ENCODE assay signal across 21 cellular contexts in genomic region chr3:147672436-147672835, GRCh38.
A peak's percentile ranks its signal among the peaks of the same experiment; 100 is the strongest.
DNase-seq lines count a peak whose midpoint lies in the region; ATAC-seq and TF ChIP-seq lines count a peak whose summit lies in the region.
"Had no signal": no experiment of that assay in that cellular context is flagged by ENCODE, and none has a peak within 500 bp of the region (broad histone marks: within the 10 kb centered on the region; RNA-seq: fewer than 3 reads in every experiment).

No MANE protein-coding gene starts in this region.

- no peaks in the 10 kb centered on the region for H3F3A ChIP-seq in neural progenitor cell (ENCODE audit: low read depth)

- TF ChIP-seq CTCF in neural progenitor cell (IDR thresholded peaks at IDR 0.05) (no peak), vagina (IDR thresholded peaks at IDR 0.05) (no peak), GM10248 (IDR thresholded peaks at IDR 0.05; ENCODE audit: control extremely low read depth, extremely low read depth, low read depth, missing control alignments) (no peak)

- peak overlapping the region; percentile 89 for H3K27ac Mint-ChIP-seq in neural progenitor cell
- H3K27ac Mint-ChIP-seq: B cell; CD4-positive, CD25-positive, alpha-beta regulatory T cell; CD8-positive, alpha-beta T cell; GM23338; H9 had no signal

- H4K20me1 ChIP-seq in neural progenitor cell (ENCODE audit: low read depth) = no peaks in the 10 kb centered on the region
- H4K20me1 ChIP-seq: BLaER1 had no signal

- H3K4me1 ChIP-seq in neural progenitor cell (peaks cover 8% of the 10 kb centered on the region), vagina (no peaks in the 10 kb centered on the region)
- H3K4me1 ChIP-seq: BLaER1, Caco-2 had no signal

- H3K27me3 ChIP-seq in neural progenitor cell (no peaks in the 10 kb centered on the region), vagina (no peaks in the 10 kb centered on the region)
- H3K27me3 ChIP-seq: BLaER1 had no signal

- peak; percentile 96 for DNase-seq in G401 (ENCODE audit: low spot score)
- DNase-seq in NCI-H82 (lab: John Stamatoyannopoulos, UW) = peak; percentile 39
- peak; percentile 95 for DNase-seq in cerebellar cortex (ENCODE audit: low spot score)
- no peak for DNase-seq in neural progenitor cell (ENCODE audit: low spot score)
- no peak for DNase-seq in vagina (ENCODE audit: extremely low spot score in 2 of 2)
- DNase-seq in GM10248 (ENCODE audit: extremely low spot score) = no peak
- DNase-seq: Caco-2; CD4-positive, CD25-positive, alpha-beta regulatory T cell; CD8-positive, alpha-beta T cell; DMS153; DND-41; GDM1; H9 had no signal

- no peak overlapping the region for H3K27ac ChIP-seq in neural progenitor cell
- no peak overlapping the region for H3K27ac ChIP-seq in vagina
- H3K27ac ChIP-seq: 22Rv1, BLaER1, C4-2B had no signal

- no peak overlapping the region for H3K9ac ChIP-seq in neural progenitor cell
- H3K9ac ChIP-seq: BLaER1 had no signal

- no peak overlapping the region for H3K4me3 Mint-ChIP-seq in neural progenitor cell
- H3K4me3 Mint-ChIP-seq: B cell; CD4-positive, CD25-positive, alpha-beta regulatory T cell; CD8-positive, alpha-beta T cell; GM23338; H9 had no signal

- H3K79me2 ChIP-seq in neural progenitor cell (ENCODE audit: low read depth) = no peaks in the 10 kb centered on the region

- H3K27me3 Mint-ChIP-seq in neural progenitor cell (ENCODE audit: insufficient read depth, low read depth) = no peaks in the 10 kb centered on the region
- H3K27me3 Mint-ChIP-seq: B cell; CD4-positive, CD25-positive, alpha-beta regulatory T cell had no signal

- H3K36me3 Mint-ChIP-seq in neural progenitor cell = peaks cover 5% of the 10 kb centered on the region
- H3K36me3 Mint-ChIP-seq: CD4-positive, CD25-positive, alpha-beta regulatory T cell; CD8-positive, alpha-beta T cell had no signal

- no peak for TF ChIP-seq POLR2A in vagina (IDR thresholded peaks at IDR 0.05)

- no peak overlapping the region for H2AFZ ChIP-seq in neural progenitor cell (replicated peaks)
- H2AFZ ChIP-seq: GM23338 had no signal

- H3K9me3 ChIP-seq in neural progenitor cell (ENCODE audit: low read depth) = no peaks in the 10 kb centered on the region
- H3K9me3 ChIP-seq in vagina = no peaks in the 10 kb centered on the region
- H3K9me3 ChIP-seq: BLaER1, Caco-2 had no signal

- no peak overlapping the region for H3K4me2 ChIP-seq in neural progenitor cell
- H3K4me2 ChIP-seq: BLaER1, GM23338 had no signal

- peaks cover 5% of the 10 kb centered on the region for H3K9me3 Mint-ChIP-seq in neural progenitor cell
- H3K9me3 Mint-ChIP-seq: CD8-positive, alpha-beta T cell; GM23338; H9 had no signal

- POLR2A ChIA-PET in GM10248 (lab: Yijun Ruan, JAX) = no interaction called here

- CTCF ChIA-PET in GM10248 (lab: Yijun Ruan, JAX) = interaction anchor here (1.1 to 2.0 kb wide), 5 partner anchors 9 to 38 kb away, joined by 3 to 6 read pairs (median 4); no protein-coding TSS in a partner anchor

- ATAC-seq in GM18519 (IDR thresholded peaks at IDR 0.05; ENCODE audit: low FRiP score, unreplicated experiment) (no peak), HG02938 (IDR thresholded peaks at IDR 0.05; ENCODE audit: unreplicated experiment) (no peak)
- ATAC-seq: CD8-positive, alpha-beta T cell; GM23338; HCT116 had no signal

- no peak overlapping the region for H3K4me3 ChIP-seq in neural progenitor cell
- H3K4me3 ChIP-seq in vagina = no peak overlapping the region
- H3K4me3 ChIP-seq: BLaER1, GM23338 had no signal

- intact Hi-C loops in vagina (cut with DNase I) = no loop called here

- in situ Hi-C loops in G401 (cut with HindIII; ENCODE audit: low sequenced_read_pairs) = no loop called here

- peaks cover 58% of the 10 kb centered on the region for H3K4me1 Mint-ChIP-seq in neural progenitor cell
- H3K4me1 Mint-ChIP-seq: B cell; CD4-positive, CD25-positive, alpha-beta regulatory T cell; GM23338; H9 had no signal

- H3K36me3 ChIP-seq in neural progenitor cell = no peaks in the 10 kb centered on the region
- no peaks in the 10 kb centered on the region for H3K36me3 ChIP-seq in vagina
- H3K36me3 ChIP-seq: BLaER1 had no signal

Comparison
In these comparisons a context has a peak if more than half of its experiments do, and no peak if none do; other contexts are left out.
1. DNase-seq: peak in G401 (single experiment), NCI-H82 (single experiment) and cerebellar cortex (single experiment); none in neural progenitor cell (single experiment), vagina (0 of 2) and GM10248 (single experiment).